1 cellular context compared by ENCODE assay signal in genomic region chr19:43784981-43785808, GRCh38.
TF ChIP-seq lines count a peak whose summit lies in the region.

No MANE protein-coding gene starts in this region.

TF ChIP-seq in K562, 482 proteins besides CTCF, POLR2A, EP300 and RAD21 (continued from another document and continues in another):
- TF ChIP-seq MGA (IDR thresholded peaks at IDR 0.05) (no peak), TCF7 (IDR thresholded peaks at IDR 0.05; ENCODE audit: borderline replicate concordance) (no peak), MITF (IDR thresholded peaks at IDR 0.05) (no peak), MIER1 (IDR thresholded peaks at IDR 0.05; ENCODE audit: low read depth) (no peak), KLF1 (tag; IDR thresholded peaks at IDR 0.05) (no peak), PTBP1 (IDR thresholded peaks at IDR 0.05; ENCODE audit: low read depth, low read length) (no peak), MTA1 (IDR thresholded peaks at IDR 0.05; ENCODE audit: borderline replicate concordance) (no peak), ZNF518B (CRISPR knock-in tag; IDR thresholded peaks at IDR 0.05) (0 out of 2 replicates have a peak, but pooled peaks have one; percentile 35), THRB (CRISPR knock-in tag; conservative IDR thresholded peaks at IDR 0.05) (no peak), POLR2AphosphoS5 (IDR thresholded peaks at IDR 0.05; ENCODE audit: control insufficient read depth, insufficient read depth, low read depth, low read length) (no peak), KDM4B (IDR thresholded peaks at IDR 0.05; ENCODE audit: borderline replicate concordance in 2 of 2, low read depth in 1 of 2) (0 out of 4 replicates have a peak, but pooled peaks of 1 of the 2 experiments have one; percentile 25), SOX6 (IDR thresholded peaks at IDR 0.05) (peak; percentile 9; the same call in 1 of the 2 replicates), ZNF449 (CRISPR knock-in tag; IDR thresholded peaks at IDR 0.05) (no peak), CUX1 (CRISPR knock-in tag; IDR thresholded peaks at IDR 0.05) (no peak), NR0B1 (IDR thresholded peaks at IDR 0.05; ENCODE audit: partially characterized antibody) (no peak), TAF9B (IDR thresholded peaks at IDR 0.05; ENCODE audit: partially characterized antibody) (no peak), PTRF (tag; IDR thresholded peaks at IDR 0.05) (no peak), CEBPG (CRISPR knock-in tag; IDR thresholded peaks at IDR 0.05) (no peak), CEBPG (tag; conservative IDR thresholded peaks at IDR 0.05 in 1 of 2, IDR thresholded peaks at IDR 0.05 in 1 of 2) (no peak), JUN (IDR thresholded peaks at IDR 0.05; ENCODE audit: borderline replicate concordance, low read depth, low read length) (no peak), JUN (CRISPR knock-in tag; IDR thresholded peaks at IDR 0.05; ENCODE audit: borderline replicate concordance) (no peak), SRSF3 (IDR thresholded peaks at IDR 0.05; ENCODE audit: insufficient read depth, low read length) (no peak)
